ENCODE assay signal across 9 cellular contexts in genomic region chr3:188697127-188697526, GRCh38.
DNase-seq lines count a peak whose midpoint lies in the region; ATAC-seq and TF ChIP-seq lines count a peak whose summit lies in the region.
"Had no signal": no experiment of that assay in that cellular context is flagged by ENCODE, and none has a peak within 500 bp of the region (broad histone marks: within the 10 kb centered on the region; RNA-seq: fewer than 3 reads in every experiment).

No MANE protein-coding gene starts in this region.

- no peaks in the 10 kb centered on the region for H3K36me3 ChIP-seq in GM06990 (ENCODE audit: control insufficient read depth, insufficient read depth, low read length)
- no peaks in the 10 kb centered on the region for H3K36me3 ChIP-seq in tibial nerve
- H3K36me3 ChIP-seq in left lung, result no peaks in the 10 kb centered on the region

- 0 out of 2 replicates have a peak, but pooled peaks cover 1% of the 10 kb centered on the region for H3K27me3 ChIP-seq in GM06990 (replicated peaks; ENCODE audit: control insufficient read depth, insufficient read depth, low read length)
- no peaks in the 10 kb centered on the region for H3K27me3 ChIP-seq in tibial nerve
- H3K27me3 ChIP-seq in left lung, result no peaks in the 10 kb centered on the region

- TF ChIP-seq CTCF in GM06990 (IDR thresholded peaks at IDR 0.05; ENCODE audit: insufficient read depth, low read length, poor library complexity, severe bottlenecking) (no peak), tibial nerve (IDR thresholded peaks at IDR 0.05) (no peak), left lung (IDR thresholded peaks at IDR 0.05) (no peak)

- 89 to 91% methylated on average over 7 of the region's 7 CpGs for WGBS in tibial nerve, 2 donors

- H3K27ac ChIP-seq in tibial nerve, result no peak overlapping the region
- H3K27ac ChIP-seq in left lung, result no peak overlapping the region

- DNase-seq in GM06990 (ENCODE audit: extremely low read depth, insufficient read length) (peak; percentile 44), tibial nerve (ENCODE audit: low spot score in 2 of 2) (no peak), NCI-H2029 treated with DMSO at 0.1 percent for 48 hours (lab: John Stamatoyannopoulos, UW) (no peak), left lung (no peak)
- DNase-seq: mucosa of descending colon had no signal

- intact Hi-C loops in left lung (cut with DNase I), result no loop called here

- H3K4me3 ChIP-seq in GM06990 (replicated peaks; ENCODE audit: low read depth, low read length) (no peak overlapping the region), tibial nerve (no peak overlapping the region), left lung (no peak overlapping the region)
- H3K4me3 ChIP-seq: mucosa of descending colon had no signal

- no peaks in the 10 kb centered on the region for H3K9me3 ChIP-seq in tibial nerve
- H3K9me3 ChIP-seq in left lung, result no peaks in the 10 kb centered on the region
- H3K9me3 ChIP-seq: mucosa of descending colon had no signal

- TF ChIP-seq POLR2A in Raji (IDR thresholded peaks at IDR 0.05; ENCODE audit: insufficient read depth, low read depth, low read length) (0 out of 2 replicates have a peak, but pooled peaks have one; percentile 30), tibial nerve (IDR thresholded peaks at IDR 0.05) (no peak)

- H3K4me1 ChIP-seq in tibial nerve (peaks cover 0 to 3% (median 0%) of the 10 kb centered on the region in 4 donors), left lung (peaks cover 0 to 27% of the 10 kb centered on the region in 2 donors)

- TF ChIP-seq EP300 in tibial nerve (IDR thresholded peaks at IDR 0.05), result no peak

- ATAC-seq in GM19023 (IDR thresholded peaks at IDR 0.05; ENCODE audit: unreplicated experiment) (peak; percentile 55), HG02884 (IDR thresholded peaks at IDR 0.05; ENCODE audit: unreplicated experiment) (peak; percentile 83), left lung (no peak), HG02852 (IDR thresholded peaks at IDR 0.05; ENCODE audit: unreplicated experiment) (no peak)
- ATAC-seq: mucosa of descending colon had no signal

Comparison
In these comparisons a context has a peak if more than half of its experiments do, and no peak if none do; other contexts are left out.
1. ATAC-seq: peak in GM19023 (single experiment) and HG02884 (single experiment); none in left lung (single experiment) and HG02852 (single experiment).